In genomic region chr1:30895942-30896660, GRCh38 we compare ENCODE assay signal across 1 cellular context.
A peak's percentile ranks its signal among the peaks of the same experiment; 100 is the strongest.
TF ChIP-seq lines count a peak whose summit lies in the region.

No MANE protein-coding gene starts in this region.

TF ChIP-seq in K562, 482 proteins besides CTCF, POLR2A, EP300 and RAD21 (continued from another document and continues in another):
- no peak for TF ChIP-seq ZNF518B (CRISPR knock-in tag; IDR thresholded peaks at IDR 0.05)
- TF ChIP-seq MEF2D (tag; conservative IDR thresholded peaks at IDR 0.05; ENCODE audit: low read depth): no peak
- TF ChIP-seq FUS (optimal IDR thresholded peaks at IDR 0.05; ENCODE audit: low read depth, low read length): no peak
- TF ChIP-seq MECOM (CRISPR knock-in tag; IDR thresholded peaks at IDR 0.05): no peak
- TF ChIP-seq LCOR (CRISPR knock-in tag; IDR thresholded peaks at IDR 0.05): no peak
- peak; percentile 76 for TF ChIP-seq L3MBTL2 (IDR thresholded peaks at IDR 0.05)
- TF ChIP-seq PHF21A (IDR thresholded peaks at IDR 0.05; ENCODE audit: borderline replicate concordance, low read depth): no peak
- no peak for TF ChIP-seq MEF2A (IDR thresholded peaks at IDR 0.05; ENCODE audit: control insufficient read depth, low read depth, low read length)
- TF ChIP-seq ADNP (tag; IDR thresholded peaks at IDR 0.05): no peak
- TF ChIP-seq ZNF764 (CRISPR knock-in tag; IDR thresholded peaks at IDR 0.05; ENCODE audit: low read depth): no peak
- no peak for TF ChIP-seq ZNF780A (CRISPR knock-in tag; IDR thresholded peaks at IDR 0.05)
- no peak for TF ChIP-seq POLR3A (IDR thresholded peaks at IDR 0.05; ENCODE audit: borderline replicate concordance, extremely low read depth, insufficient read depth, insufficient read length)
- TF ChIP-seq KLF10 (CRISPR knock-in tag; IDR thresholded peaks at IDR 0.05): no peak
- no peak for TF ChIP-seq MXD1 (CRISPR knock-in tag; IDR thresholded peaks at IDR 0.05; ENCODE audit: borderline replicate concordance, poor library complexity, severe bottlenecking)
- TF ChIP-seq MYBL2 (IDR thresholded peaks at IDR 0.05; ENCODE audit: low read depth): no peak
- no peak for TF ChIP-seq MYBL2 (CRISPR knock-in tag; IDR thresholded peaks at IDR 0.05; ENCODE audit: borderline replicate concordance)
- no peak for TF ChIP-seq ZNF121 (CRISPR knock-in tag; conservative IDR thresholded peaks at IDR 0.05)
- no peak; the same call in 1 of the 2 replicates for TF ChIP-seq DMBX1 (CRISPR knock-in tag; IDR thresholded peaks at IDR 0.05; ENCODE audit: borderline replicate concordance)
- TF ChIP-seq BCOR (IDR thresholded peaks at IDR 0.05): no peak; the same call in 1 of the 2 replicates
- TF ChIP-seq ZNF449 (CRISPR knock-in tag; IDR thresholded peaks at IDR 0.05): no peak
- TF ChIP-seq MAFK (IDR thresholded peaks at IDR 0.05; ENCODE audit: low read length): 0 out of 2 replicates have a peak, but pooled peaks have one; percentile 3
- TF ChIP-seq XRCC5 (IDR thresholded peaks at IDR 0.05; ENCODE audit: low read depth, low read length): no peak
- peak; percentile 45; the same call in 1 of the 2 replicates for TF ChIP-seq NBN (IDR thresholded peaks at IDR 0.05; ENCODE audit: low read depth)
- TF ChIP-seq FOXA1 (IDR thresholded peaks at IDR 0.05; ENCODE audit: borderline replicate concordance): no peak
- TF ChIP-seq HLTF (IDR thresholded peaks at IDR 0.05): no peak; the same call in 1 of the 2 replicates
- no peak for TF ChIP-seq ZNF277 (CRISPR knock-in tag; IDR thresholded peaks at IDR 0.05; ENCODE audit: borderline replicate concordance)
- peak; percentile 41 for TF ChIP-seq RBBP5 (IDR thresholded peaks at IDR 0.05; ENCODE audit: borderline replicate concordance, insufficient read depth, low read length, poor library complexity, severe bottlenecking)
- no peak for TF ChIP-seq DIDO1 (tag; IDR thresholded peaks at IDR 0.05; ENCODE audit: low read depth)
- TF ChIP-seq ARHGAP35 (IDR thresholded peaks at IDR 0.05; ENCODE audit: partially characterized antibody): no peak
- 0 out of 2 replicates have a peak, but pooled peaks have one; percentile 9 for TF ChIP-seq TAF7 (tag; IDR thresholded peaks at IDR 0.05)
- no peak for TF ChIP-seq SREBF2 (CRISPR knock-in tag; IDR thresholded peaks at IDR 0.05)
- no peak; the same call in 1 of the 2 replicates for TF ChIP-seq ARID3B (CRISPR knock-in tag; IDR thresholded peaks at IDR 0.05; ENCODE audit: borderline replicate concordance)
- no peak for TF ChIP-seq NEUROD1 (IDR thresholded peaks at IDR 0.05; ENCODE audit: borderline replicate concordance, low read depth, low read length, partially characterized antibody)
- peak; percentile 60 for TF ChIP-seq RBFOX2 (IDR thresholded peaks at IDR 0.05; ENCODE audit: low read depth, low read length)
- no peak for TF ChIP-seq ZBTB8A (IDR thresholded peaks at IDR 0.05; ENCODE audit: partially characterized antibody)
- TF ChIP-seq ZNF609 (CRISPR knock-in tag; IDR thresholded peaks at IDR 0.05; ENCODE audit: borderline replicate concordance): no peak
- TF ChIP-seq ZNF280B (CRISPR knock-in tag; IDR thresholded peaks at IDR 0.05): no peak
- no peak for TF ChIP-seq NFIX (CRISPR knock-in tag; IDR thresholded peaks at IDR 0.05; ENCODE audit: low read depth)
- TF ChIP-seq BRD4 (IDR thresholded peaks at IDR 0.05): no peak
- TF ChIP-seq RUNX1 (IDR thresholded peaks at IDR 0.05; ENCODE audit: low read depth): no peak
- TF ChIP-seq MCM5 (IDR thresholded peaks at IDR 0.05; ENCODE audit: low read depth): no peak
- TF ChIP-seq SIN3A (IDR thresholded peaks at IDR 0.05; ENCODE audit: borderline replicate concordance in 2 of 2, control insufficient read depth in 1 of 2, low read depth in 2 of 2, low read length in 2 of 2): no peak
- TF ChIP-seq ZNF431 (CRISPR knock-in tag; IDR thresholded peaks at IDR 0.05): no peak
- no peak for TF ChIP-seq PATZ1 (CRISPR knock-in tag; IDR thresholded peaks at IDR 0.05; ENCODE audit: borderline replicate concordance)
- no peak for TF ChIP-seq STAT6 (CRISPR knock-in tag; IDR thresholded peaks at IDR 0.05)
- TF ChIP-seq ZNF551 (CRISPR knock-in tag; IDR thresholded peaks at IDR 0.05): no peak
- TF ChIP-seq RBM14 (IDR thresholded peaks at IDR 0.05; ENCODE audit: borderline replicate concordance, insufficient read depth, low read depth, low read length): no peak
- TF ChIP-seq ATF7 (IDR thresholded peaks at IDR 0.05): peak; percentile 92
